ENCODE assay signal across 23 cellular contexts in the genomic region with DNA sequence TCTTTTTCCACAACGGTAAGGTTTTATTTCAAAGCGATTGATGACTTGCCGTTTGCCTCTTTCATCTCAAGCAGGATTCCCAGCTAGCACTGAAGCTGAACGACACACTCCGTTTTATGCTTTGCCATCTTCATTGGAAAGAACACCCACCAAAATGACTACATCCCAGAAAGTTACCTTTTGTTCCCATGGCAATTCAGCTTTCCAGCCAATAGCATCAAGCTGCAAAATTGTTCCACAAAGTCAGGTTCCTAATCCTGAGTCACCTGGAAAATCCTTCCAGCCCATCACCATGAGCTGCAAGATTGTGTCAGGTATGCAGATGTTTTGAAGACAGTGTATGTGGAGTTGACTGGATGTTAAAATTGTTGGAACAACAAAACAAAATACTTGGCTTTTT. TPM values are rescaled to one million over a fixed set of nuclear protein-coding genes. Genes with fewer than 3 reads are reported as not detected.
DNase-seq lines count a peak whose midpoint lies in the region; ATAC-seq and TF ChIP-seq lines count a peak whose summit lies in the region.
"Had no signal": no experiment of that assay in that cellular context is flagged by ENCODE, and none has a peak within 500 bp of the region (broad histone marks: within the 10 kb centered on the region; RNA-seq: fewer than 3 reads in every experiment).

No MANE protein-coding gene starts in this region.

- no peak for TF ChIP-seq CTCF in body of pancreas (IDR thresholded peaks at IDR 0.05)

- WGBS in body of pancreas, 2 donors: 88 to 89% methylated on average over 5 of the region's 5 CpGs

- H3K27me3 ChIP-seq in iPS-18a (ENCODE audit: control insufficient read depth, insufficient read depth, low read length) (no peaks in the 10 kb centered on the region), body of pancreas (no peaks in the 10 kb centered on the region)
- H3K27me3 ChIP-seq: BE2C; BLaER1 treated with 17β-estradiol and CSF1 and Interleukin-3, amounts not matched to agents 10 nM and 100 nM had no signal

- no peak for DNase-seq in activated T-cell treated with anti-CD3 and anti-CD28 coated beads, Interleukin-2, amount 50 U/mL, for 72 hours
- DNase-seq in activated T-cell treated with anti-CD3 and anti-CD28 coated beads for 4 hours (no peak), putamen (ENCODE audit: low spot score) (peak; percentile 54), body of pancreas (no peak), NCI-H345 treated with DMSO at 0.1 percent for 48 hours (lab: John Stamatoyannopoulos, UW; ENCODE audit: unreplicated experiment) (no peak)
- DNase-seq: ACHN; AML-193; BE2C; CD4-positive, alpha-beta T cell; CD8-positive, alpha-beta memory T cell; DMS 273 treated with DMSO at 0.1 percent for 48 hours; DMS79; EL; GDM1; GOT3; H7 had no signal

- H3K36me3 Mint-ChIP-seq in activated T-cell treated with anti-CD3 and anti-CD28 coated beads, Interleukin-2, amount 50 U/mL, for 72 hours (ENCODE audit: insufficient read depth in 2 of 2): peaks cover 5 to 22% of the 10 kb centered on the region in 2 donors

- no peaks in the 10 kb centered on the region for H3K9me3 Mint-ChIP-seq in activated T-cell treated with anti-CD3 and anti-CD28 coated beads, Interleukin-2, amount 50 U/mL, for 72 hours
- H3K9me3 Mint-ChIP-seq: CD14-positive monocyte; CD4-positive, alpha-beta T cell; CD8-positive, alpha-beta memory T cell had no signal

- H3K27ac ChIP-seq in iPS-18a (ENCODE audit: low read length) (peak overlapping the region; percentile 24), body of pancreas (no peak overlapping the region)
- H3K27ac ChIP-seq: 22Rv1; A549; BLaER1 treated with 17β-estradiol and CSF1 and Interleukin-3, amounts not matched to agents 10 nM and 100 nM had no signal

- H3K27ac Mint-ChIP-seq in activated T-cell treated with anti-CD3 and anti-CD28 coated beads, Interleukin-2, amount 50 U/mL, for 72 hours: peak overlapping the region; percentile 22
- H3K27ac Mint-ChIP-seq: CD4-positive, alpha-beta T cell had no signal

- H3K4me1 ChIP-seq in iPS-18a (ENCODE audit: control insufficient read depth, low read depth, low read length): peaks cover 6% of the 10 kb centered on the region
- no peaks in the 10 kb centered on the region for H3K4me1 ChIP-seq in body of pancreas
- H3K4me1 ChIP-seq: A549; BE2C; BLaER1 treated with 17β-estradiol and CSF1 and Interleukin-3, amounts not matched to agents 10 nM and 100 nM had no signal

- TF ChIP-seq POLR2A in body of pancreas (IDR thresholded peaks at IDR 0.05): no peak

- no peak overlapping the region for H3K4me3 Mint-ChIP-seq in activated T-cell treated with anti-CD3 and anti-CD28 coated beads, Interleukin-2, amount 50 U/mL, for 72 hours
- H3K4me3 Mint-ChIP-seq: CD14-positive monocyte; CD4-positive, alpha-beta T cell; CD8-positive, alpha-beta memory T cell had no signal

- H3K9ac ChIP-seq in iPS-18a (ENCODE audit: low read length): no peak overlapping the region
- H3K9ac ChIP-seq: BLaER1 treated with 17β-estradiol and CSF1 and Interleukin-3, amounts not matched to agents 10 nM and 100 nM had no signal

- H3K4me3 ChIP-seq in iPS-18a (ENCODE audit: low read length): no peak overlapping the region
- H3K4me3 ChIP-seq in body of pancreas: no peak overlapping the region
- H3K4me3 ChIP-seq: A549; BLaER1 treated with 17β-estradiol and CSF1 and Interleukin-3, amounts not matched to agents 10 nM and 100 nM; GM12878 had no signal

- H3K9me3 ChIP-seq in iPS-18a (ENCODE audit: control insufficient read depth, low read depth, low read length): no peaks in the 10 kb centered on the region
- no peaks in the 10 kb centered on the region for H3K9me3 ChIP-seq in body of pancreas
- H3K9me3 ChIP-seq: A549; BE2C; BLaER1 treated with 17β-estradiol and CSF1 and Interleukin-3, amounts not matched to agents 10 nM and 100 nM had no signal

- intact Hi-C loops in body of pancreas (cut with DNase I): no loop called here

- no peaks in the 10 kb centered on the region for H3K4me1 Mint-ChIP-seq in activated T-cell treated with anti-CD3 and anti-CD28 coated beads, Interleukin-2, amount 50 U/mL, for 72 hours (ENCODE audit: low read depth)
- H3K4me1 Mint-ChIP-seq: CD14-positive monocyte; CD8-positive, alpha-beta memory T cell had no signal

- no peaks in the 10 kb centered on the region for H3K27me3 Mint-ChIP-seq in activated T-cell treated with anti-CD3 and anti-CD28 coated beads, Interleukin-2, amount 50 U/mL, for 72 hours (ENCODE audit: low read depth)
- H3K27me3 Mint-ChIP-seq: CD4-positive, alpha-beta T cell; CD8-positive, alpha-beta memory T cell had no signal

- H3K36me3 ChIP-seq in iPS-18a (ENCODE audit: control insufficient read depth, low read depth, low read length): peaks cover 73% of the 10 kb centered on the region
- peaks cover 4 to 15% of the 10 kb centered on the region in 2 donors for H3K36me3 ChIP-seq in body of pancreas (replicated peaks in 1 of 2; ENCODE audit: insufficient read depth in 1 of 2, low read depth in 2 of 2)

- ATAC-seq in activated T-cell treated with anti-CD3 and anti-CD28 coated beads, Interleukin-2, amount 50 U/mL, for 72 hours (replicated peaks in 1 of 2): no peak
- ATAC-seq in body of pancreas: no peak
- ATAC-seq: A549, GM12878, HCT116 had no signal

RNA-seq across cellular contexts. Expression of gene YEATS2, which starts 56.5 kb away (rescaled TPM):
- total RNA-seq in activated T-cell treated with anti-CD3 and anti-CD28 coated beads, Interleukin-2, amount 50 U/mL, for 72 hours: 10 to 100 TPM; 44.6 to 52.2 TPM
- total RNA-seq in body of pancreas: 10 to 100 TPM; 12.5 to 13.8 TPM
